In the genomic region with DNA sequence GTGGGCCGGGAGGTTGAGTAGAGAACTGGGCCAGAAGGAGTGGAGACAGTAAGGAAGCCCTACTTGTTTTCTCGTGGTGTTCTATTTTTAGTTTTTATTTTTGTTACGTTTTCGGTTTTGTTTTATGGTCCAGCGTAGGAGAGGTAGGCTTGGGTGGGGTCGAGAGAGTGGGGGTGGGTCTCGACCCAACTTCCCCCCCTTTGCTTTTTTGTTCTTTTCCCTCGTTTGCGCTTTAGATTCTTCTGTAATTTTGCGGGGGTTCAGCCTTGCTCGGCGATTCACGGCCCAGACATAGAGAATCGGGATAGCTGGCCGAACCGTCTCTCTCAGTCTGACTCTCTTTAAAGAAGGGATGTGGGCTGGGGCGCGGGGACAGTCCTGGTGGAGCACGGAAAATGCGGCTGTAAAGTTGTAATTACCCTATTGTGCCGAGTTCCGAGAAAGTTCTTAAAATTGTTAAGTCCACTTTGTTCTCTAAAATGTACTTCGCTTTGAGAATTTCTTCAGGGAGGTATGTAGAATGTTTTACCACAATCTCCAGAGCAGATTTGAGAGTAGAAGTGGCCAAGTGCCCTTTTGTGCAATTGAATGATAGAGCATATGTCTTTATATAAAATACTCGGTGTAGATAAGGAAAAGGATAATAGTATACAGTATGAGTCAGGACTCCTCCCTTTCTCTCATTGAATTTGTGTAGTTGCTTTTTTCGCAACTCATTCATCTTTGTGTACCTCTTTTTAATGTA, we compare ENCODE assay signal across 1 cellular context.
TF ChIP-seq lines count a peak whose summit lies in the region.

No MANE protein-coding gene starts in this region.

TF ChIP-seq in K562, 482 proteins besides CTCF, POLR2A, EP300 and RAD21 (continued from another document and continues in another):
- TF ChIP-seq, protein P1, sequence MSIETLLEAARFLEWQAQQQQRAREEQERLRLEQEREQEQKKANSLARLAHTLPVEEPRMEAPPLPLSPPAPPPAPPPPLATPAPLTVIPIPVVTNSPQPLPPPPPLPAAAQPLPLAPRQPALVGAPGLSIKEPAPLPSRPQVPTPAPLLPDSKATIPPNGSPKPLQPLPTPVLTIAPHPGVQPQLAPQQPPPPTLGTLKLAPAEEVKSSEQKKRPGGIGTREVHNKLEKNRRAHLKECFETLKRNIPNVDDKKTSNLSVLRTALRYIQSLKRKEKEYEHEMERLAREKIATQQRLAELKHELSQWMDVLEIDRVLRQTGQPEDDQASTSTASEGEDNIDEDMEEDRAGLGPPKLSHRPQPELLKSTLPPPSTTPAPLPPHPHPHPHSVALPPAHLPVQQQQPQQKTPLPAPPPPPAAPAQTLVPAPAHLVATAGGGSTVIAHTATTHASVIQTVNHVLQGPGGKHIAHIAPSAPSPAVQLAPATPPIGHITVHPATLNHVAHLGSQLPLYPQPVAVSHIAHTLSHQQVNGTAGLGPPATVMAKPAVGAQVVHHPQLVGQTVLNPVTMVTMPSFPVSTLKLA (conservative IDR thresholded peaks at IDR 0.05): no peak
- no peak for TF ChIP-seq POLR3G (IDR thresholded peaks at IDR 0.05; ENCODE audit: extremely low read depth, insufficient read length, insufficient replicate concordance)
- TF ChIP-seq ZNF23 (CRISPR knock-in tag; IDR thresholded peaks at IDR 0.05): no peak
- TF ChIP-seq NR4A1 (CRISPR knock-in tag; IDR thresholded peaks at IDR 0.05): no peak
- TF ChIP-seq NR4A1 (tag; IDR thresholded peaks at IDR 0.05): no peak
- no peak for TF ChIP-seq ZNF444 (CRISPR knock-in tag; IDR thresholded peaks at IDR 0.05)
- no peak for TF ChIP-seq HSF4 (CRISPR knock-in tag; IDR thresholded peaks at IDR 0.05; ENCODE audit: borderline replicate concordance)
- peak; percentile 72; the same call in 1 of the 2 replicates for TF ChIP-seq THRAP3 (IDR thresholded peaks at IDR 0.05; ENCODE audit: borderline replicate concordance)
- no peak for TF ChIP-seq ZNF282 (CRISPR knock-in tag; IDR thresholded peaks at IDR 0.05)
- no peak for TF ChIP-seq HNRNPL (IDR thresholded peaks at IDR 0.05; ENCODE audit: low read depth, low read length)
- TF ChIP-seq RBM15 (IDR thresholded peaks at IDR 0.05; ENCODE audit: insufficient read depth, low read length): no peak
- TF ChIP-seq, protein P2, sequence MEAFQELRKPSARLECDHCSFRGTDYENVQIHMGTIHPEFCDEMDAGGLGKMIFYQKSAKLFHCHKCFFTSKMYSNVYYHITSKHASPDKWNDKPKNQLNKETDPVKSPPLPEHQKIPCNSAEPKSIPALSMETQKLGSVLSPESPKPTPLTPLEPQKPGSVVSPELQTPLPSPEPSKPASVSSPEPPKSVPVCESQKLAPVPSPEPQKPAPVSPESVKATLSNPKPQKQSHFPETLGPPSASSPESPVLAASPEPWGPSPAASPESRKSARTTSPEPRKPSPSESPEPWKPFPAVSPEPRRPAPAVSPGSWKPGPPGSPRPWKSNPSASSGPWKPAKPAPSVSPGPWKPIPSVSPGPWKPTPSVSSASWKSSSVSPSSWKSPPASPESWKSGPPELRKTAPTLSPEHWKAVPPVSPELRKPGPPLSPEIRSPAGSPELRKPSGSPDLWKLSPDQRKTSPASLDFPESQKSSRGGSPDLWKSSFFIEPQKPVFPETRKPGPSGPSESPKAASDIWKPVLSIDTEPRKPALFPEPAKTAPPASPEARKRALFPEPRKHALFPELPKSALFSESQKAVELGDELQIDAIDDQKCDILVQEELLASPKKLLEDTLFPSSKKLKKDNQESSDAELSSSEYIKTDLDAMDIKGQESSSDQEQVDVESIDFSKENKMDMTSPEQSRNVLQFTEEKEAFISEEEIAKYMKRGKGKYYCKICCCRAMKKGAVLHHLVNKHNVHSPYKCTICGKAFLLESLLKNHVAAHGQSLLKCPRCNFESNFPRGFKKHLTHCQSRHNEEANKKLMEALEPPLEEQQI (IDR thresholded peaks at IDR 0.05): peak; percentile 8; the same call in 1 of the 2 replicates
- TF ChIP-seq NKRF (IDR thresholded peaks at IDR 0.05; ENCODE audit: borderline replicate concordance): peak; percentile 68; the same call in 1 of the 2 replicates
- no peak for TF ChIP-seq LCOR (CRISPR knock-in tag; IDR thresholded peaks at IDR 0.05)
- TF ChIP-seq TOE1 (IDR thresholded peaks at IDR 0.05; ENCODE audit: borderline replicate concordance): peak; percentile 70
- no peak for TF ChIP-seq TOE1 (CRISPR knock-in tag; IDR thresholded peaks at IDR 0.05; ENCODE audit: borderline replicate concordance, low read depth)
- peak; percentile 96; the same call in 1 of the 2 replicates for TF ChIP-seq NFRKB (IDR thresholded peaks at IDR 0.05; ENCODE audit: low read depth)
- TF ChIP-seq TFE3 (CRISPR knock-in tag; IDR thresholded peaks at IDR 0.05): no peak
- 0 out of 2 replicates have a peak, but pooled peaks have one; percentile 45 for TF ChIP-seq ZNF407 (IDR thresholded peaks at IDR 0.05; ENCODE audit: low read depth)
- TF ChIP-seq, protein P3, sequence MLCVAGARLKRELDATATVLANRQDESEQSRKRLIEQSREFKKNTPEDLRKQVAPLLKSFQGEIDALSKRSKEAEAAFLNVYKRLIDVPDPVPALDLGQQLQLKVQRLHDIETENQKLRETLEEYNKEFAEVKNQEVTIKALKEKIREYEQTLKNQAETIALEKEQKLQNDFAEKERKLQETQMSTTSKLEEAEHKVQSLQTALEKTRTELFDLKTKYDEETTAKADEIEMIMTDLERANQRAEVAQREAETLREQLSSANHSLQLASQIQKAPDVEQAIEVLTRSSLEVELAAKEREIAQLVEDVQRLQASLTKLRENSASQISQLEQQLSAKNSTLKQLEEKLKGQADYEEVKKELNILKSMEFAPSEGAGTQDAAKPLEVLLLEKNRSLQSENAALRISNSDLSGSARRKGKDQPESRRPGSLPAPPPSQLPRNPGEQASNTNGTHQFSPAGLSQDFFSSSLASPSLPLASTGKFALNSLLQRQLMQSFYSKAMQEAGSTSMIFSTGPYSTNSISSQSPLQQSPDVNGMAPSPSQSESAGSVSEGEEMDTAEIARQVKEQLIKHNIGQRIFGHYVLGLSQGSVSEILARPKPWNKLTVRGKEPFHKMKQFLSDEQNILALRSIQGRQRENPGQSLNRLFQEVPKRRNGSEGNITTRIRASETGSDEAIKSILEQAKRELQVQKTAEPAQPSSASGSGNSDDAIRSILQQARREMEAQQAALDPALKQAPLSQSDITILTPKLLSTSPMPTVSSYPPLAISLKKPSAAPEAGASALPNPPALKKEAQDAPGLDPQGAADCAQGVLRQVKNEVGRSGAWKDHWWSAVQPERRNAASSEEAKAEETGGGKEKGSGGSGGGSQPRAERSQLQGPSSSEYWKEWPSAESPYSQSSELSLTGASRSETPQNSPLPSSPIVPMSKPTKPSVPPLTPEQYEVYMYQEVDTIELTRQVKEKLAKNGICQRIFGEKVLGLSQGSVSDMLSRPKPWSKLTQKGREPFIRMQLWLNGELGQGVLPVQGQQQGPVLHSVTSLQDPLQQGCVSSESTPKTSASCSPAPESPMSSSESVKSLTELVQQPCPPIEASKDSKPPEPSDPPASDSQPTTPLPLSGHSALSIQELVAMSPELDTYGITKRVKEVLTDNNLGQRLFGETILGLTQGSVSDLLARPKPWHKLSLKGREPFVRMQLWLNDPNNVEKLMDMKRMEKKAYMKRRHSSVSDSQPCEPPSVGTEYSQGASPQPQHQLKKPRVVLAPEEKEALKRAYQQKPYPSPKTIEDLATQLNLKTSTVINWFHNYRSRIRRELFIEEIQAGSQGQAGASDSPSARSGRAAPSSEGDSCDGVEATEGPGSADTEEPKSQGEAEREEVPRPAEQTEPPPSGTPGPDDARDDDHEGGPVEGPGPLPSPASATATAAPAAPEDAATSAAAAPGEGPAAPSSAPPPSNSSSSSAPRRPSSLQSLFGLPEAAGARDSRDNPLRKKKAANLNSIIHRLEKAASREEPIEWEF (CRISPR knock-in tag; IDR thresholded peaks at IDR 0.05): no peak
- TF ChIP-seq SAP30 (IDR thresholded peaks at IDR 0.05; ENCODE audit: borderline replicate concordance, insufficient read depth, low read depth, low read length, poor library complexity, severe bottlenecking): no peak
- TF ChIP-seq ZNF274 (IDR thresholded peaks at IDR 0.05; ENCODE audit: borderline replicate concordance, low read depth, low read length): no peak
- no peak for TF ChIP-seq ZNF121 (CRISPR knock-in tag; conservative IDR thresholded peaks at IDR 0.05)
- no peak for TF ChIP-seq PHF21A (IDR thresholded peaks at IDR 0.05; ENCODE audit: borderline replicate concordance, low read depth)
- no peak for TF ChIP-seq GTF2A2 (tag; IDR thresholded peaks at IDR 0.05)
- TF ChIP-seq IRF1 (CRISPR knock-in tag; IDR thresholded peaks at IDR 0.05; ENCODE audit: borderline replicate concordance): no peak; the same call in 1 of the 2 replicates
- TF ChIP-seq COPS2 (conservative IDR thresholded peaks at IDR 0.05): no peak
- no peak for TF ChIP-seq CHD2 (IDR thresholded peaks at IDR 0.05; ENCODE audit: low read depth, low read length)
- no peak for TF ChIP-seq KLF16 (IDR thresholded peaks at IDR 0.05)
